ENCODE assay signal across 7 cellular contexts in the genomic region with DNA sequence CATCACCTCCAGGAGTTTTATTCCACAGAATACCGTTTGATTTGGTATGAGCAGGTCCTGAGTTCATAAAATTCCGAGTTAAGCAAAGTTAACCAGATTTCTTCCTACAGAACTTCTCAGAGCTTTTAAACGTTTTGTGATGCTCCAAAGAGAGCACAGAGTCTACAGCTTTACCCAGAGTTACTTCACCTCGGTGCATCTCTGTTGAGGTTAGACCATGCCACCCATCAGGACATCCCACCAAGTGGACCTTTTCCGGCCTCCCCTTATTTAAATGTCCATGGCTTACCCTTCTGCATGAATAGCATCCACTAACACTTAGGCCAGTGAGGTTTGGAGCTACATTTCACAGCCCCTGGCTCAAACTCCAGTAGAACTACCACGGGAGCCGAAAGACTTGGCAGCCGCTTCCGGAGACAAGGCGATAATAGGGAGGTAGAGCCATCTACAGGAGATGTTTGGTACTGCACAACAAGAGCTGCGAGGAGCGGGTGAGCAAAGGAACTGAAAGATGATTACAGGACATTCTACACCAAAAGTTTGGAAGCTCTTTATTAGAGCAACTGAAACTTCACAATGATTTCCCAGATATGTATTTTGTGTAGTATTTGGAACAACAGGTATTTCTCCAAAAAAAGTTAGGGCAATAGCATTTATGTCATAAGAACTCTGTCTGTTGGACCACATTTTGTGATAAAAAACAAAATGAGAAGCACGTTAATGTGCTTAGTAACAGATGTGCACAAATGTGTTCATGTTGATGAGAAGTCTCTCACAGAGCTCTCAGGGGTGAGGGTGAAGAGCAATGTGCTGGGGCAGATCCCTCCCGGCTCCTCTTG.
A peak's percentile ranks its signal among the peaks of the same experiment; 100 is the strongest.
DNase-seq lines count a peak whose midpoint lies in the region; TF ChIP-seq lines count a peak whose summit lies in the region.

No MANE protein-coding gene starts in this region.

- H3K27ac ChIP-seq in MM.1S (ENCODE audit: low read length) = no peak overlapping the region
- no peak overlapping the region for H3K27ac ChIP-seq in cardiac muscle cell

- H3K9ac ChIP-seq in MM.1S (ENCODE audit: low read length) = no peak overlapping the region

- H3K4me1 ChIP-seq in MM.1S (ENCODE audit: low read length) (no peaks in the 10 kb centered on the region), cardiac muscle cell (ENCODE audit: low read depth) (peaks cover 36% of the 10 kb centered on the region)

- no peaks in the 10 kb centered on the region for H4K20me1 ChIP-seq in MM.1S (ENCODE audit: insufficient read depth, low read length)

- peak overlapping the region; percentile 76; the same call in 1 of the 2 replicates for H3K4me2 ChIP-seq in MM.1S (ENCODE audit: low read depth, low read length)

- no peaks in the 10 kb centered on the region for H3K9me3 ChIP-seq in MM.1S (replicated peaks; ENCODE audit: insufficient read depth, low read length)
- H3K9me3 ChIP-seq in cardiac muscle cell (ENCODE audit: low read depth) = no peaks in the 10 kb centered on the region

- no peaks in the 10 kb centered on the region for H3K9me2 ChIP-seq in MM.1S (replicated peaks; ENCODE audit: insufficient read depth, low read length)

- H3K36me3 ChIP-seq in MM.1S (replicated peaks; ENCODE audit: insufficient read depth, low read length) (no peaks in the 10 kb centered on the region), cardiac muscle cell (no peaks in the 10 kb centered on the region)

- H3K79me2 ChIP-seq in MM.1S (ENCODE audit: low read length) = no peaks in the 10 kb centered on the region

- H3K27me3 ChIP-seq in MM.1S (replicated peaks; ENCODE audit: insufficient read depth, low read length) (no peaks in the 10 kb centered on the region), cardiac muscle cell (no peaks in the 10 kb centered on the region)

- H3K4me3 ChIP-seq in GM12864 (ENCODE audit: low read depth, low read length) (no peak overlapping the region), MM.1S (ENCODE audit: low read length) (peak overlapping the region; percentile 25; the same call in 1 of the 2 replicates), cardiac muscle cell (no peak overlapping the region)

- peak; percentile 85 for TF ChIP-seq CTCF in GM12864 (IDR thresholded peaks at IDR 0.05; ENCODE audit: low read depth, low read length, missing control alignments)
- TF ChIP-seq CTCF in MM.1S (IDR thresholded peaks at IDR 0.05; ENCODE audit: low read length) = peak; percentile 97
- peak; percentile 90 for TF ChIP-seq CTCF in cardiac muscle cell (IDR thresholded peaks at IDR 0.05; ENCODE audit: low read depth, low read length)

- H2AFZ ChIP-seq in MM.1S (ENCODE audit: low read length) = peak overlapping the region; percentile 49; the same call in 1 of the 2 replicates

- no peaks in the 10 kb centered on the region for H3F3A ChIP-seq in MM.1S (ENCODE audit: insufficient read depth, low read length)

- DNase-seq in GM12864 (ENCODE audit: low read depth) = peak; percentile 29
- peak; percentile 47 for DNase-seq in HCEC 1CT
- DNase-seq in MM.1S = peak; percentile 69
- peak; percentile 25 for DNase-seq in SHP77 treated with DMSO at 0.1 percent for 48 hours (lab: John Stamatoyannopoulos, UW)
- DNase-seq in activated naive CD8-positive, alpha-beta T cell treated with anti-CD3 and anti-CD28 coated beads, Interleukin-2, amount 50 U/mL, for 16 hours (ENCODE audit: low read depth, low spot score) = peak; percentile 4
- peak; percentile 89 to 93 for DNase-seq in cardiac muscle cell (ENCODE audit: low read depth in 1 of 2, low spot score in 1 of 2)
- peak; percentile 34 for DNase-seq in putamen (ENCODE audit: low spot score)

Comparison
In these comparisons a context has a peak if more than half of its experiments do, and no peak if none do; other contexts are left out.
1. DNase-seq: peak in every context shown above with its lines; median percentile 91 in cardiac muscle cell; 69 in MM.1S; 47 in HCEC 1CT; 34 in putamen; 29 in GM12864; 25 in SHP77 treated with DMSO at 0.1 percent for 48 hours; 4 in activated naive CD8-positive, alpha-beta T cell treated with anti-CD3 and anti-CD28 coated beads, Interleukin-2, amount 50 U/mL, for 16 hours.